In genomic region chr10:1903982-1904381, GRCh38 we compare ENCODE assay signal across 2 cellular contexts.
TF ChIP-seq lines count a peak whose summit lies in the region.

No MANE protein-coding gene starts in this region.

TF ChIP-seq in HepG2, 621 proteins besides CTCF, POLR2A, EP300 and RAD21:
- TF ChIP-seq ZNF597 (CRISPR knock-in tag; IDR thresholded peaks at IDR 0.05) (no peak), GATAD2A (CRISPR knock-in tag; IDR thresholded peaks at IDR 0.05) (no peak), SETDB1 (CRISPR knock-in tag; IDR thresholded peaks at IDR 0.05; ENCODE audit: borderline replicate concordance) (no peak), HMGXB3 (CRISPR knock-in tag; IDR thresholded peaks at IDR 0.05; ENCODE audit: borderline replicate concordance) (no peak), MNT (IDR thresholded peaks at IDR 0.05) (peak; percentile 92), ZNF547 (CRISPR knock-in tag; IDR thresholded peaks at IDR 0.05) (no peak), RORA (CRISPR knock-in tag; IDR thresholded peaks at IDR 0.05) (no peak)

TF ChIP-seq in HEK293, 187 proteins besides CTCF, POLR2A, EP300 and RAD21:
- TF ChIP-seq ZEB2 (tag by site-specific recombination; IDR thresholded peaks at IDR 0.05) (no peak), ZSCAN4 (tag by site-specific recombination; IDR thresholded peaks at IDR 0.05) (peak; percentile 75)
